18 cellular contexts compared by ENCODE assay signal in genomic region chr3:16864610-16865313, GRCh38. TPM values are rescaled to one million over a fixed set of nuclear protein-coding genes. Genes with fewer than 3 reads are reported as not detected.
DNase-seq lines count a peak whose midpoint lies in the region; ATAC-seq, FAIRE-seq and TF ChIP-seq lines count a peak whose summit lies in the region.
"Had no signal": no experiment of that assay in that cellular context is flagged by ENCODE, and none has a peak within 500 bp of the region (broad histone marks: within the 10 kb centered on the region; RNA-seq: fewer than 3 reads in every experiment).

No MANE protein-coding gene starts in this region.

- H3K27me3 ChIP-seq in mammary epithelial cell (ENCODE audit: insufficient read depth, low read length) = peaks cover 4% of the 10 kb centered on the region
- H3K27me3 ChIP-seq in body of pancreas = no peaks in the 10 kb centered on the region
- H3K27me3 ChIP-seq in right atrium auricular region = no peaks in the 10 kb centered on the region

- H2AFZ ChIP-seq in mammary epithelial cell (ENCODE audit: low read depth, low read length) = no peak overlapping the region

- CTCF ChIA-PET in MCF 10A (lab: Yijun Ruan, JAX) = no interaction called here
- CTCF ChIA-PET in mammary epithelial cell (lab: Charles Lee; ENCODE audit: low non-redundant PET) = no interaction called here

- H3K36me3 ChIP-seq in mammary epithelial cell (ENCODE audit: insufficient read depth, low read length) (no peaks in the 10 kb centered on the region), body of pancreas (replicated peaks in 1 of 2; ENCODE audit: insufficient read depth in 1 of 2, low read depth in 2 of 2) (no peaks in the 10 kb centered on the region), right atrium auricular region (no peaks in the 10 kb centered on the region)
- H3K36me3 ChIP-seq: left ventricle myocardium inferior had no signal

- no peak overlapping the region for H3K27ac ChIP-seq in mammary epithelial cell (ENCODE audit: insufficient read depth, low read depth, low read length)
- no peak overlapping the region for H3K27ac ChIP-seq in body of pancreas
- H3K27ac ChIP-seq in right atrium auricular region = no peak overlapping the region
- H3K27ac ChIP-seq: left ventricle myocardium inferior had no signal

- H3K27me3 Mint-ChIP-seq in MCF 10A (ENCODE audit: insufficient read depth, unreplicated experiment) = peaks cover 25% of the 10 kb centered on the region
- no peaks in the 10 kb centered on the region for H3K27me3 Mint-ChIP-seq in endothelial cell (ENCODE audit: unreplicated experiment)

- H3K9me3 ChIP-seq in mammary epithelial cell (replicated peaks; ENCODE audit: insufficient read depth, low read length) (no peaks in the 10 kb centered on the region), body of pancreas (no peaks in the 10 kb centered on the region), right atrium auricular region (no peaks in the 10 kb centered on the region)

- no peaks in the 10 kb centered on the region for H4K20me1 ChIP-seq in mammary epithelial cell (ENCODE audit: insufficient read depth, low read length)

- FAIRE-seq in islet of Langerhans (lab: Jason Lieb, UNC) = peak; percentile 81
- FAIRE-seq: A204.1, TTC549 had no signal

- 89% methylated on average over 5 of the region's 5 CpGs for WGBS in mammary epithelial cell (ENCODE audit: low coverage, missing lambda C conversion rate)
- 67 to 69% methylated on average over 5 of the region's 5 CpGs for WGBS in body of pancreas, 2 donors

- in situ Hi-C loops in mammary epithelial cell (cut with MboI; ENCODE audit: low sequenced_read_pairs in 2 of 2) = no loop called here

- no peak for TF ChIP-seq CTCF in MCF 10A (IDR thresholded peaks at IDR 0.05; ENCODE audit: unreplicated experiment)
- TF ChIP-seq CTCF in mammary epithelial cell (conservative IDR thresholded peaks at IDR 0.05 in 1 of 2, IDR thresholded peaks at IDR 0.05 in 1 of 2; ENCODE audit: extremely low read depth in 1 of 2, insufficient read depth in 1 of 2, low read depth in 1 of 2, low read length in 2 of 2) = no peak
- TF ChIP-seq CTCF in body of pancreas (IDR thresholded peaks at IDR 0.05) = no peak
- no peak for TF ChIP-seq CTCF in right atrium auricular region (IDR thresholded peaks at IDR 0.05)
- no peak for TF ChIP-seq CTCF in endothelial cell (IDR thresholded peaks at IDR 0.05; ENCODE audit: unreplicated experiment)

- peak; percentile 42 for ATAC-seq in body of pancreas
- no peak for ATAC-seq in GM19023 (IDR thresholded peaks at IDR 0.05; ENCODE audit: unreplicated experiment)

- no peak for TF ChIP-seq POLR2A in body of pancreas (IDR thresholded peaks at IDR 0.05)

- H3K27ac Mint-ChIP-seq in MCF 10A (ENCODE audit: low read depth, unreplicated experiment) = no peak overlapping the region
- no peak overlapping the region for H3K27ac Mint-ChIP-seq in endothelial cell (ENCODE audit: unreplicated experiment)
- H3K27ac Mint-ChIP-seq: H9 had no signal

- H3K4me3 Mint-ChIP-seq in MCF 10A (ENCODE audit: unreplicated experiment) (no peak overlapping the region), endothelial cell (ENCODE audit: unreplicated experiment) (no peak overlapping the region)
- H3K4me3 Mint-ChIP-seq: H9 had no signal

- intact Hi-C loops in MCF 10A (cut with micrococcal nuclease) (no loop called here), mammary epithelial cell (cut with micrococcal nuclease) (no loop called here), body of pancreas (cut with DNase I) (no loop called here)

- DNase-seq in MCF 10A (ENCODE audit: unreplicated experiment) (peak; percentile 61), mammary epithelial cell (no peak), body of pancreas (no peak), cerebellar nuclear complex (lab: John Stamatoyannopoulos, UW) (no peak), right atrium auricular region (ENCODE audit: low spot score) (no peak), endothelial cell (ENCODE audit: low spot score) (no peak)
- DNase-seq: activated naive CD4-positive, alpha-beta T cell treated with Interleukin-2 at 50 U/mL for 16 hours; cortex of kidney; DMS79 treated with DMSO at 0.1 percent for 48 hours; H9; left ventricle myocardium inferior; NCI-H1417 treated with DMSO at 0.1 percent for 48 hours; NCI-H526 treated with DMSO at 0.1 percent for 48 hours; SHP77 had no signal

- BruUV-seq in MCF 10A (replicated peaks; lab: Mats Ljungman, UMichigan) (no TSS peak), mammary epithelial cell (replicated peaks; lab: Mats Ljungman, UMichigan) (no TSS peak)

- H3K4me1 ChIP-seq in mammary epithelial cell (ENCODE audit: insufficient read depth, low read length) (no peaks in the 10 kb centered on the region), body of pancreas (no peaks in the 10 kb centered on the region), right atrium auricular region (no peaks in the 10 kb centered on the region)
- H3K4me1 ChIP-seq: left ventricle myocardium inferior had no signal

- dilution Hi-C loops in mammary epithelial cell (cut with HindIII; ENCODE audit: low sequenced_read_pairs) = no loop called here

- H3K9ac ChIP-seq in mammary epithelial cell (ENCODE audit: insufficient read depth, low read length) = no peak overlapping the region

- no peaks in the 10 kb centered on the region for H3K79me2 ChIP-seq in mammary epithelial cell (ENCODE audit: insufficient read depth, low read length)

- no peak overlapping the region for H3K4me2 ChIP-seq in mammary epithelial cell (ENCODE audit: insufficient read depth, low read depth, low read length)

- no peaks in the 10 kb centered on the region for H3K4me1 Mint-ChIP-seq in MCF 10A (ENCODE audit: insufficient read depth, unreplicated experiment)
- no peaks in the 10 kb centered on the region for H3K4me1 Mint-ChIP-seq in endothelial cell (ENCODE audit: unreplicated experiment)
- H3K4me1 Mint-ChIP-seq: H9 had no signal

- H3K36me3 Mint-ChIP-seq in MCF 10A (ENCODE audit: insufficient read depth, unreplicated experiment) (no peaks in the 10 kb centered on the region), endothelial cell (ENCODE audit: low read depth, unreplicated experiment) (no peaks in the 10 kb centered on the region)

- no peaks in the 10 kb centered on the region for H3K9me3 Mint-ChIP-seq in MCF 10A (ENCODE audit: unreplicated experiment)
- H3K9me3 Mint-ChIP-seq in endothelial cell (ENCODE audit: unreplicated experiment) = no peaks in the 10 kb centered on the region

- POLR2A ChIA-PET in MCF 10A (lab: Yijun Ruan, JAX) = no interaction called here

- H3K4me3 ChIP-seq in mammary epithelial cell (replicated peaks in 1 of 3; ENCODE audit: insufficient read depth in 1 of 3, low read depth in 2 of 3, low read length in 3 of 3) = no peak overlapping the region
- no peak overlapping the region for H3K4me3 ChIP-seq in body of pancreas
- H3K4me3 ChIP-seq in right atrium auricular region = no peak overlapping the region
- H3K4me3 ChIP-seq: left ventricle myocardium inferior had no signal

RNA-seq across cellular contexts. Expression of gene PLCL2, which starts 20.0 kb away (rescaled TPM):
- 0.17 and 0.51 TPM in 2 replicates for total RNA-seq in MCF 10A (2022)
- under 1 TPM; 0.28 to 0.33 TPM for total RNA-seq in mammary epithelial cell
- polyA plus RNA-seq in mammary epithelial cell = 0.15 TPM
- polyA minus RNA-seq in mammary epithelial cell = not detected
- total RNA-seq in body of pancreas = 10 to 100 TPM; 13.7 to 25.7 TPM
- total RNA-seq in right atrium auricular region = 10 to 100 TPM; 32.4 to 35.2 TPM
- total RNA-seq in endothelial cell (ENCODE audit: unreplicated experiment) = 18.8 TPM
